ENCODE assay signal across 15 cellular contexts in genomic region chr16:85447657-85448313, GRCh38.
DNase-seq lines count a peak whose midpoint lies in the region; ATAC-seq, FAIRE-seq and TF ChIP-seq lines count a peak whose summit lies in the region.
"Had no signal": no experiment of that assay in that cellular context is flagged by ENCODE, and none has a peak within 500 bp of the region (broad histone marks: within the 10 kb centered on the region; RNA-seq: fewer than 3 reads in every experiment).

No MANE protein-coding gene starts in this region.

- SMC1A ChIA-PET in GM12878 (lab: Charles Lee; ENCODE audit: uncharacterized antibody, unreplicated experiment), result interaction anchor here (0.6 to 2.2 kb wide), 10 partner anchors 11 to 333 kb away, joined by 3 to 7 read pairs (median 3); partner anchors contain the start of gene GSE1

- H3K4me1 ChIP-seq in GM12878 (ENCODE audit: control insufficient read depth, insufficient read depth, low read length) (peaks cover 26% of the 10 kb centered on the region), gastrocnemius medialis (peaks cover 25 to 27% of the 10 kb centered on the region in 2 donors), Karpas-422 (ENCODE audit: low read length) (peaks cover 4% of the 10 kb centered on the region)

- TF ChIP-seq RAD21 in GM12878 (IDR thresholded peaks at IDR 0.05; ENCODE audit: insufficient read depth, low read depth, low read length), result no peak

- no peaks in the 10 kb centered on the region for H3K79me2 ChIP-seq in GM12878 (ENCODE audit: control insufficient read depth, insufficient read depth, low read length)
- no peaks in the 10 kb centered on the region for H3K79me2 ChIP-seq in Karpas-422 (ENCODE audit: low read length)

- TF ChIP-seq CTCF in GM12878 (IDR thresholded peaks at IDR 0.05 in 2 of 3, conservative IDR thresholded peaks at IDR 0.05 in 1 of 3; ENCODE audit: control insufficient read depth in 2 of 3, extremely low read depth in 1 of 3, insufficient read depth in 1 of 3, low read depth in 3 of 3, low read length in 3 of 3), result no peak; a peak in 1 of 6 replicates
- no peak for TF ChIP-seq CTCF in gastrocnemius medialis (IDR thresholded peaks at IDR 0.05 in 4 of 5, conservative IDR thresholded peaks at IDR 0.05 in 1 of 5)

- peaks cover 14% of the 10 kb centered on the region for H3K27me3 Mint-ChIP-seq in IgD-negative memory B cell
- H3K27me3 Mint-ChIP-seq: activated naive CD8-positive, alpha-beta T cell treated with anti-CD3 and anti-CD28 coated beads, Interleukin-2, amount 10 ng/mL, durations not matched to agents 7 days and 5 days had no signal

- H3K27me3 ChIP-seq in GM12878 (replicated peaks in 1 of 2; ENCODE audit: control insufficient read depth in 2 of 2, insufficient read depth in 2 of 2, low read length in 1 of 2) (no peaks in the 10 kb centered on the region; a peak in 1 of 4 replicates), gastrocnemius medialis (no peaks in the 10 kb centered on the region), Karpas-422 (ENCODE audit: low read length) (no peaks in the 10 kb centered on the region)

- peak overlapping the region in 2 of 3 donors; percentile 10 to 82 for H3K27ac Mint-ChIP-seq in IgD-negative memory B cell

- TF ChIP-seq POLR2A in GM12878 (IDR thresholded peaks at IDR 0.05; ENCODE audit: low read depth, low read length) (no peak), gastrocnemius medialis (IDR thresholded peaks at IDR 0.05) (no peak)

- ATAC-seq in GM18511 (IDR thresholded peaks at IDR 0.05; ENCODE audit: unreplicated experiment) (peak; percentile 32), GM12878 (peak; percentile 23), gastrocnemius medialis (peak in 1 of 2 donors; percentile 4), HG03442 (IDR thresholded peaks at IDR 0.05; ENCODE audit: unreplicated experiment) (no peak)

- BruUV-seq in GM12878 (replicated peaks; lab: Mats Ljungman, UMichigan), result no TSS peak

- H3K27ac ChIP-seq in GM12878 (ENCODE audit: control insufficient read depth, insufficient read depth) (no peak overlapping the region), gastrocnemius medialis (peak overlapping the region in 3 of 4 donors; percentile 18 to 69 (median 67)), Karpas-422 (ENCODE audit: low read length) (no peak overlapping the region)
- H3K27ac ChIP-seq: SK-N-MC had no signal

- peak overlapping the region in 2 of 4 donors; percentile 57 to 82 for H3K4me3 Mint-ChIP-seq in IgD-negative memory B cell

- H3K9ac ChIP-seq in GM12878 (ENCODE audit: control insufficient read depth, insufficient read depth, low read length) (no peak overlapping the region), Karpas-422 (ENCODE audit: low read length) (no peak overlapping the region)

- H3K9me2 ChIP-seq in Karpas-422 (replicated peaks; ENCODE audit: insufficient read depth, low read length), result no peaks in the 10 kb centered on the region

- RAD21 ChIA-PET in GM12878 (lab: Charles Lee; ENCODE audit: unreplicated experiment), result interaction anchor here (0.6 to 2.0 kb wide), 8 partner anchors 43 to 268 kb away, joined by 3 to 12 read pairs (median 5); no protein-coding TSS in a partner anchor

- no peak overlapping the region for H3K4me3 ChIP-seq in GM12878
- H3K4me3 ChIP-seq in gastrocnemius medialis, result no peak overlapping the region
- H3K4me3 ChIP-seq in Karpas-422 (ENCODE audit: low read length), result no peak overlapping the region
- H3K4me3 ChIP-seq: heart right ventricle, SK-N-MC had no signal

- FAIRE-seq in GM12878 (lab: Jason Lieb, UNC), result no peak

- H3K4me1 Mint-ChIP-seq in IgD-negative memory B cell, result peaks cover 5 to 19% (median 9%) of the 10 kb centered on the region in 3 donors

- H4K20me1 ChIP-seq in GM12878 (ENCODE audit: control insufficient read depth, insufficient read depth) (no peaks in the 10 kb centered on the region), Karpas-422 (ENCODE audit: insufficient read depth, low read depth, low read length) (peaks cover 5% of the 10 kb centered on the region; the same call in 1 of the 2 replicates)

- DNase-seq in GM12878 (ENCODE audit: low read depth, low spot score) (no peak), gastrocnemius medialis (no peak), Karpas-422 (no peak)
- no peak for DNase-seq in effector CD4-positive, alpha-beta T cell
- DNase-seq: cerebellar nuclear complex; erythroblast; heart right ventricle; IMR-90; NK-92 treated with Interleukin-12 subunit alpha and Interleukin-12 subunit beta, amount 100 ng/mL, for 24 hours; right cardiac atrium had no signal

- H3K9me3 ChIP-seq in GM12878 (replicated peaks; ENCODE audit: control insufficient read depth, insufficient read depth, low read length) (no peaks in the 10 kb centered on the region), gastrocnemius medialis (no peaks in the 10 kb centered on the region), Karpas-422 (ENCODE audit: low read length) (no peaks in the 10 kb centered on the region)
- H3K9me3 ChIP-seq: heart right ventricle had no signal

- H2AFZ ChIP-seq in GM12878 (ENCODE audit: control insufficient read depth, low read depth, low read length) (peak overlapping the region; percentile 23; the same call in 1 of the 2 replicates), Karpas-422 (ENCODE audit: low read length) (no peak overlapping the region)

- TF ChIP-seq EP300 in GM12878 (IDR thresholded peaks at IDR 0.05; ENCODE audit: borderline replicate concordance in 1 of 2, control insufficient read depth in 1 of 2, low read depth in 2 of 2, low read length in 2 of 2), result no peak

- intact Hi-C loops in GM12878 (cut with micrococcal nuclease; ENCODE audit: unreplicated experiment) (loop anchor here (10.0 kb wide), 1 partner anchor 107 kb away; no protein-coding TSS in a partner anchor), gastrocnemius medialis (cut with DNase I; ENCODE audit: low total_unique reads) (loop anchor here (1.0 kb wide), 1 partner anchor 106 kb away; no protein-coding TSS in a partner anchor)

- in situ Hi-C loops in GM12878 (cut with MboI) (loop anchor here (25.0 kb wide), 1 partner anchor 165 kb away; the partner anchor contains the start of gene GSE1), gastrocnemius medialis (cut with MboI; ENCODE audit: low sequenced_read_pairs in 4 of 4) (no loop called here)

- no peaks in the 10 kb centered on the region for H3K36me3 Mint-ChIP-seq in IgD-negative memory B cell
- H3K36me3 Mint-ChIP-seq: activated naive CD8-positive, alpha-beta T cell treated with anti-CD3 and anti-CD28 coated beads, Interleukin-2, amount 10 ng/mL, durations not matched to agents 7 days and 5 days had no signal

- POLR2A ChIA-PET in GM12878 (lab: Charles Lee), result interaction anchor here (1.5 kb wide), 1 partner anchor 107 kb away, joined by 3 read pairs; no protein-coding TSS in a partner anchor

- H3K4me2 ChIP-seq in GM12878 (ENCODE audit: control insufficient read depth, insufficient read depth) (peak overlapping the region; percentile 17; the same call in 1 of the 2 replicates), Karpas-422 (ENCODE audit: low read depth, low read length, poor library complexity, severe bottlenecking) (no peak overlapping the region)

- H3K36me3 ChIP-seq in GM12878 (ENCODE audit: control insufficient read depth in 2 of 2, insufficient read depth in 2 of 2, low read length in 1 of 2) (no peaks in the 10 kb centered on the region), gastrocnemius medialis (no peaks in the 10 kb centered on the region), Karpas-422 (ENCODE audit: insufficient read depth, low read length) (no peaks in the 10 kb centered on the region)
- H3K36me3 ChIP-seq: heart right ventricle had no signal

- CTCF ChIA-PET in GM12878 (lab: Yijun Ruan, JAX), result interaction anchor here (0.5 to 3.2 kb wide), 18 partner anchors 26 to 701 kb away, joined by 3 to 16 read pairs (median 3); no protein-coding TSS in a partner anchor

- H3K9me3 Mint-ChIP-seq in IgD-negative memory B cell, result no peaks in the 10 kb centered on the region
- H3K9me3 Mint-ChIP-seq: activated naive CD8-positive, alpha-beta T cell treated with anti-CD3 and anti-CD28 coated beads, Interleukin-2, amount 10 ng/mL, durations not matched to agents 7 days and 5 days had no signal

- 50% methylated on average over 13 of the region's 13 CpGs for WGBS in GM12878 (ENCODE audit: insufficient coverage, insufficient replicate concordance, low lambda C conversion rate, missing lambda C conversion rate)

TF ChIP-seq in GM12878, 131 proteins besides CTCF, POLR2A, EP300 and RAD21:
- TF ChIP-seq PAX8 (IDR thresholded peaks at IDR 0.05) (no peak), MAX (IDR thresholded peaks at IDR 0.05; ENCODE audit: low read depth, low read length) (no peak), KDM1A (IDR thresholded peaks at IDR 0.05; ENCODE audit: borderline replicate concordance) (no peak), SMC3 (IDR thresholded peaks at IDR 0.05; ENCODE audit: borderline replicate concordance, low read length) (no peak), ZSCAN29 (IDR thresholded peaks at IDR 0.05) (no peak), ASH2L (IDR thresholded peaks at IDR 0.05; ENCODE audit: borderline replicate concordance, low read depth) (no peak), SMARCA5 (IDR thresholded peaks at IDR 0.05) (0 out of 2 replicates have a peak, but pooled peaks have one; percentile 42)
- TF ChIP-seq, protein P1, sequence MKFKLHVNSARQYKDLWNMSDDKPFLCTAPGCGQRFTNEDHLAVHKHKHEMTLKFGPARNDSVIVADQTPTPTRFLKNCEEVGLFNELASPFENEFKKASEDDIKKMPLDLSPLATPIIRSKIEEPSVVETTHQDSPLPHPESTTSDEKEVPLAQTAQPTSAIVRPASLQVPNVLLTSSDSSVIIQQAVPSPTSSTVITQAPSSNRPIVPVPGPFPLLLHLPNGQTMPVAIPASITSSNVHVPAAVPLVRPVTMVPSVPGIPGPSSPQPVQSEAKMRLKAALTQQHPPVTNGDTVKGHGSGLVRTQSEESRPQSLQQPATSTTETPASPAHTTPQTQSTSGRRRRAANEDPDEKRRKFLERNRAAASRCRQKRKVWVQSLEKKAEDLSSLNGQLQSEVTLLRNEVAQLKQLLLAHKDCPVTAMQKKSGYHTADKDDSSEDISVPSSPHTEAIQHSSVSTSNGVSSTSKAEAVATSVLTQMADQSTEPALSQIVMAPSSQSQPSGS (IDR thresholded peaks at IDR 0.05; ENCODE audit: low read length), result no peak

Comparison
In these comparisons a context has a peak if more than half of its experiments do, and no peak if none do; other contexts are left out.
1. H3K27ac ChIP-seq: peak in gastrocnemius medialis (3 of 4); none in GM12878 (single experiment) and Karpas-422 (single experiment).